14 cellular contexts compared by ENCODE assay signal in the genomic region with DNA sequence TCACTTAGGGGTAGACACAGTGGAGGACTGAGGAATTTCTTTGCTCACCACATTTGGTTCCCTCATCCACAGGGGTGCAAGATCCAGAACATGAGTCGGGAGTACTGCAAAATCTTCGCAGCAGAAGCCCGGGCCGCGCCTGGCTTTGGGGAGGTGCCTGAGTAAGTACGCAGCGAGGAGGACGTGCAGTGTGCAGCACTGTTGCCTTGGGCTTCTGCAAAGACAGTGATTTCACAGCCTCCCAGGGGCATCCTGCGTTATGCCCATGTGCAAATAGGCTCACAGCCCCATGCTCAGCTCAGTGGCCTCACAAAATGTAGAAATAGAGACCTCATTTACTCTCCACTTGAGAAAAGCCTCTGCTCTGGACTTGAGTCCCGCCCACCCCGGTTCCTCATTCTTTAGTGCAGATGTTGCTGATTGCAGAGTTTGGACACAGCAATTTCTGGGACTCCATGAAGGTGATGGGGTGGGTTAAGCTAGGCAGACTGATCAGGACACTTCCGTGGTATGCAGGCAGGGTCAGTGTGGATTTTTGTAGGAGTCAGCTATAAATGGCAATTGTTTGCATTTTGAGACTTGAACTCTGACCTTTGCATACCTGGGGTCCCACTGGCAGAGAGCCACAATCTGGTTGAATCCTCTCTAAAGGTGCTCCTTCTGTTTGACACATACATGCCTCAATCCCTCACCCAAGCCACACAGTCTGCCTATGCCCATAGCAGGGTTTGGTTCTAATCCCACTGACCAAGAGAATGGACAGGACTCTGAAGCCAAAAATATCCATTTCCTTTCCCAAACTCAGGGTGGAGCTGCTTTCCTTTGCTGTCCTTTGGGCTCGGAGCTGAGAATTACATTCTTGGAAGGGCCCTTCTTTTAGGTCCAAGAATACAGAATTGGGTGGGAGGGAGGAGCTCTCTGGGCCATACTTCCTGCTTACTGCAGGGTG. TPM values are rescaled to one million over a fixed set of nuclear protein-coding genes. Genes with fewer than 3 reads are reported as not detected.
DNase-seq lines count a peak whose midpoint lies in the region; ATAC-seq and TF ChIP-seq lines count a peak whose summit lies in the region.
"Had no signal": no experiment of that assay in that cellular context is flagged by ENCODE, and none has a peak within 500 bp of the region (broad histone marks: within the 10 kb centered on the region; RNA-seq: fewer than 3 reads in every experiment).

No MANE protein-coding gene starts in this region.

- H3K9me3 ChIP-seq in esophagus muscularis mucosa, result no peaks in the 10 kb centered on the region
- H3K9me3 ChIP-seq: neutrophil, SJCRH30 had no signal

- no peaks in the 10 kb centered on the region for H3K27me3 ChIP-seq in esophagus muscularis mucosa
- H3K27me3 ChIP-seq: neutrophil, SJCRH30 had no signal

- H3K36me3 ChIP-seq in esophagus muscularis mucosa, result peaks cover 10 to 78% (median 59%) of the 10 kb centered on the region in 4 donors
- H3K36me3 ChIP-seq: neutrophil had no signal

- H3K27ac ChIP-seq in esophagus muscularis mucosa (replicated peaks in 1 of 4), result no peak overlapping the region
- H3K27ac ChIP-seq: neutrophil, SJCRH30 had no signal

- no peak for TF ChIP-seq POLR2A in esophagus muscularis mucosa (IDR thresholded peaks at IDR 0.05; ENCODE audit: low read depth)

- DNase-seq in AG08395 (ENCODE audit: low spot score), result peak; percentile 17
- no peak for DNase-seq in esophagus muscularis mucosa (ENCODE audit: extremely low spot score)
- peak; percentile 53 for DNase-seq in medulla oblongata (ENCODE audit: extremely low spot score)
- DNase-seq in superior temporal gyrus (ENCODE audit: extremely low spot score), result no peak
- DNase-seq in NCI-H748 (lab: John Stamatoyannopoulos, UW; ENCODE audit: unreplicated experiment), result no peak
- DNase-seq: activated naive CD4-positive, alpha-beta T cell treated with anti-CD3 and anti-CD28 coated beads for 36 hours; caudate nucleus; SJCRH30; small intestine had no signal

- 82% methylated on average over 12 of the region's 13 CpGs for WGBS in esophagus muscularis mucosa

- no peak for ATAC-seq in GM21717 (IDR thresholded peaks at IDR 0.05; ENCODE audit: unreplicated experiment)
- ATAC-seq in GM19463 (IDR thresholded peaks at IDR 0.05; ENCODE audit: unreplicated experiment), result no peak

- H3K4me3 ChIP-seq in esophagus muscularis mucosa, result no peak overlapping the region
- H3K4me3 ChIP-seq: SJCRH30 had no signal

- TF ChIP-seq EP300 in Ishikawa (IDR thresholded peaks at IDR 0.05; ENCODE audit: borderline replicate concordance) (no peak), esophagus muscularis mucosa (IDR thresholded peaks at IDR 0.05) (no peak)

- H3K4me1 ChIP-seq in esophagus muscularis mucosa, result peaks cover 12 to 18% (median 14%) of the 10 kb centered on the region in 4 donors
- H3K4me1 ChIP-seq: SJCRH30 had no signal

- peak in 2 of 3 experiments; percentile 20 to 21 for TF ChIP-seq CTCF in esophagus muscularis mucosa (IDR thresholded peaks at IDR 0.05)

- peak; percentile 31; the same call in 1 of the 2 replicates for TF ChIP-seq RAD21 in Ishikawa (IDR thresholded peaks at IDR 0.05; ENCODE audit: low read depth)

- intact Hi-C loops in esophagus muscularis mucosa (cut with DNase I), result no loop called here

TF ChIP-seq in Ishikawa, 13 proteins besides CTCF, POLR2A, EP300 and RAD21:
- TF ChIP-seq TEAD4 (IDR thresholded peaks at IDR 0.05) (no peak), YY1 (IDR thresholded peaks at IDR 0.05; ENCODE audit: low read depth) (no peak), TCF12 (IDR thresholded peaks at IDR 0.05; ENCODE audit: low read depth) (no peak), ZBTB7A (IDR thresholded peaks at IDR 0.05; ENCODE audit: low read depth) (no peak)
- TF ChIP-seq, protein P1, sequence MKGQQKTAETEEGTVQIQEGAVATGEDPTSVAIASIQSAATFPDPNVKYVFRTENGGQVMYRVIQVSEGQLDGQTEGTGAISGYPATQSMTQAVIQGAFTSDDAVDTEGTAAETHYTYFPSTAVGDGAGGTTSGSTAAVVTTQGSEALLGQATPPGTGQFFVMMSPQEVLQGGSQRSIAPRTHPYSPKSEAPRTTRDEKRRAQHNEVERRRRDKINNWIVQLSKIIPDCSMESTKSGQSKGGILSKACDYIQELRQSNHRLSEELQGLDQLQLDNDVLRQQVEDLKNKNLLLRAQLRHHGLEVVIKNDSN (IDR thresholded peaks at IDR 0.05), result no peak
- TF ChIP-seq, protein P2, sequence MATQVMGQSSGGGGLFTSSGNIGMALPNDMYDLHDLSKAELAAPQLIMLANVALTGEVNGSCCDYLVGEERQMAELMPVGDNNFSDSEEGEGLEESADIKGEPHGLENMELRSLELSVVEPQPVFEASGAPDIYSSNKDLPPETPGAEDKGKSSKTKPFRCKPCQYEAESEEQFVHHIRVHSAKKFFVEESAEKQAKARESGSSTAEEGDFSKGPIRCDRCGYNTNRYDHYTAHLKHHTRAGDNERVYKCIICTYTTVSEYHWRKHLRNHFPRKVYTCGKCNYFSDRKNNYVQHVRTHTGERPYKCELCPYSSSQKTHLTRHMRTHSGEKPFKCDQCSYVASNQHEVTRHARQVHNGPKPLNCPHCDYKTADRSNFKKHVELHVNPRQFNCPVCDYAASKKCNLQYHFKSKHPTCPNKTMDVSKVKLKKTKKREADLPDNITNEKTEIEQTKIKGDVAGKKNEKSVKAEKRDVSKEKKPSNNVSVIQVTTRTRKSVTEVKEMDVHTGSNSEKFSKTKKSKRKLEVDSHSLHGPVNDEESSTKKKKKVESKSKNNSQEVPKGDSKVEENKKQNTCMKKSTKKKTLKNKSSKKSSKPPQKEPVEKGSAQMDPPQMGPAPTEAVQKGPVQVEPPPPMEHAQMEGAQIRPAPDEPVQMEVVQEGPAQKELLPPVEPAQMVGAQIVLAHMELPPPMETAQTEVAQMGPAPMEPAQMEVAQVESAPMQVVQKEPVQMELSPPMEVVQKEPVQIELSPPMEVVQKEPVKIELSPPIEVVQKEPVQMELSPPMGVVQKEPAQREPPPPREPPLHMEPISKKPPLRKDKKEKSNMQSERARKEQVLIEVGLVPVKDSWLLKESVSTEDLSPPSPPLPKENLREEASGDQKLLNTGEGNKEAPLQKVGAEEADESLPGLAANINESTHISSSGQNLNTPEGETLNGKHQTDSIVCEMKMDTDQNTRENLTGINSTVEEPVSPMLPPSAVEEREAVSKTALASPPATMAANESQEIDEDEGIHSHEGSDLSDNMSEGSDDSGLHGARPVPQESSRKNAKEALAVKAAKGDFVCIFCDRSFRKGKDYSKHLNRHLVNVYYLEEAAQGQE (IDR thresholded peaks at IDR 0.05; ENCODE audit: low read depth), result no peak

RNA-seq across cellular contexts. Expression of a gene that starts 20.7 kb away (rescaled TPM):
- under 1 TPM in 1 of 4 donors, not detected in 3; 0.23 TPM for total RNA-seq in esophagus muscularis mucosa
- total RNA-seq: activated naive CD4-positive, alpha-beta T cell treated with anti-CD3 and anti-CD28 coated beads for 36 hours; SJCRH30; subcutaneous adipose tissue had no signal

RNA-seq across cellular contexts. Expression of a gene that starts 46.6 kb away (rescaled TPM):
- 10 to 100 TPM in 3 of 4 donors, 1 to 10 TPM in 1; 9.1 to 21.5 (median 16.2) TPM for total RNA-seq in esophagus muscularis mucosa

Comparison
In these comparisons a context has a peak if more than half of its experiments do, and no peak if none do; other contexts are left out.
1. DNase-seq: peak in AG08395 (single experiment) and medulla oblongata (single experiment); none in esophagus muscularis mucosa (single experiment), superior temporal gyrus (single experiment) and NCI-H748 (single experiment).